Comparison of ENCODE assay signal across 16 cellular contexts in the genomic region with DNA sequence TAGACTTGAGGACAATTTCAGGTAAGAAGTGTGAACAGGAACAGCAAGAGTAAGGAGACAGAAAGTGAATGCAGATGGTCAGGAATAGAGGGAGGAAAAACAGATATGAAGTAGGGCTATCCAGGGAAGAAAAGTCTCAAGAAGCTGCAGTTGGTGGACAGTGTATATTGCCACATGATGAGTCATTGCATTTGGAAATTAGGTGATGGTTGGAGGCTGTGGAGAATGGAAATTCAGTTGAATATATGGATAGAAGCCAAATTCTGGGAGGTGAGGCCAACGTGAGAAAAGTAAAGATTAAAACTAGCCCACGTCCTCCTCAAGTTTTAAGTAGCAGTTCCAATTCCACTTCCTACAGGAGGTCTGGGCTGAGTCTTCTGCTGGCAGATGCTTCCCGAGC.
A peak's percentile ranks its signal among the peaks of the same experiment; 100 is the strongest.
DNase-seq lines count a peak whose midpoint lies in the region; ATAC-seq and TF ChIP-seq lines count a peak whose summit lies in the region.
"Had no signal": no experiment of that assay in that cellular context is flagged by ENCODE, and none has a peak within 500 bp of the region (broad histone marks: within the 10 kb centered on the region; RNA-seq: fewer than 3 reads in every experiment).

No MANE protein-coding gene starts in this region.

- H3K27me3 Mint-ChIP-seq in stimulated activated naive CD8-positive, alpha-beta T cell treated with anti-CD3 and anti-CD28 coated beads, Interleukin-15, Interleukin-2, amounts not matched to agents 100 ng/mL and 50 ng/mL, for 24 hours = no peaks in the 10 kb centered on the region
- H3K27me3 Mint-ChIP-seq in central memory CD8-positive, alpha-beta T cell = no peaks in the 10 kb centered on the region
- H3K27me3 Mint-ChIP-seq: B cell; effector memory CD8-positive, alpha-beta T cell had no signal

- H3K36me3 Mint-ChIP-seq in stimulated activated naive CD8-positive, alpha-beta T cell treated with anti-CD3 and anti-CD28 coated beads, Interleukin-15, Interleukin-2, amounts not matched to agents 100 ng/mL and 50 ng/mL, for 24 hours (ENCODE audit: low read depth) = peaks cover 17% of the 10 kb centered on the region
- H3K36me3 Mint-ChIP-seq in central memory CD8-positive, alpha-beta T cell (ENCODE audit: insufficient read depth) = peaks cover 5% of the 10 kb centered on the region

- no peaks in the 10 kb centered on the region for H3K36me3 ChIP-seq in right lobe of liver
- H3K36me3 ChIP-seq: heart right ventricle, upper lobe of left lung had no signal

- CTCF ChIA-PET in RWPE1 (lab: Yijun Ruan, JAX) = no interaction called here

- POLR2A ChIA-PET in RWPE1 (lab: Yijun Ruan, JAX; ENCODE audit: low non-redundant PET) = no interaction called here

- H3K4me3 ChIP-seq in right lobe of liver = no peak overlapping the region
- H3K4me3 ChIP-seq: heart right ventricle, upper lobe of left lung had no signal

- intact Hi-C loops in right lobe of liver (cut with DNase I) = no loop called here

- H3K9me3 Mint-ChIP-seq in stimulated activated naive CD8-positive, alpha-beta T cell treated with anti-CD3 and anti-CD28 coated beads, Interleukin-15, Interleukin-2, amounts not matched to agents 100 ng/mL and 50 ng/mL, for 24 hours = no peaks in the 10 kb centered on the region
- no peaks in the 10 kb centered on the region for H3K9me3 Mint-ChIP-seq in central memory CD8-positive, alpha-beta T cell
- H3K9me3 Mint-ChIP-seq: effector memory CD8-positive, alpha-beta T cell had no signal

- no peak for ATAC-seq in stimulated activated naive CD8-positive, alpha-beta T cell treated with anti-CD3 and anti-CD28 coated beads, Interleukin-15, Interleukin-2, amounts not matched to agents 100 U/mL and 50 U/mL, for 24 hours
- no peak for ATAC-seq in central memory CD8-positive, alpha-beta T cell (replicated peaks; ENCODE audit: extremely low read depth, poor library complexity, severe bottlenecking)
- no peak for ATAC-seq in right lobe of liver
- ATAC-seq: effector memory CD8-positive, alpha-beta T cell; heart right ventricle had no signal

- H3K4me3 Mint-ChIP-seq in stimulated activated naive CD8-positive, alpha-beta T cell treated with anti-CD3 and anti-CD28 coated beads, Interleukin-15, Interleukin-2, amounts not matched to agents 100 ng/mL and 50 ng/mL, for 24 hours = no peak overlapping the region
- peak overlapping the region; percentile 1 for H3K4me3 Mint-ChIP-seq in central memory CD8-positive, alpha-beta T cell
- H3K4me3 Mint-ChIP-seq: B cell had no signal

- no peaks in the 10 kb centered on the region for H3K4me1 ChIP-seq in right lobe of liver
- H3K4me1 ChIP-seq: heart right ventricle, upper lobe of left lung had no signal

- no peak overlapping the region for H3K27ac ChIP-seq in RWPE1
- H3K27ac ChIP-seq in right lobe of liver = no peak overlapping the region
- H3K27ac ChIP-seq: upper lobe of left lung had no signal

- H3K4me1 Mint-ChIP-seq in stimulated activated naive CD8-positive, alpha-beta T cell treated with anti-CD3 and anti-CD28 coated beads, Interleukin-15, Interleukin-2, amounts not matched to agents 100 ng/mL and 50 ng/mL, for 24 hours (ENCODE audit: low read depth) = peaks cover 63% of the 10 kb centered on the region
- peaks cover 48% of the 10 kb centered on the region for H3K4me1 Mint-ChIP-seq in central memory CD8-positive, alpha-beta T cell
- H3K4me1 Mint-ChIP-seq: B cell had no signal

- no peak for DNase-seq in stimulated activated naive CD8-positive, alpha-beta T cell treated with anti-CD3 and anti-CD28 coated beads, Interleukin-15, Interleukin-2, amounts not matched to agents 100 U/mL and 50 U/mL, for 24 hours
- DNase-seq in RWPE1 (ENCODE audit: low spot score) (peak; percentile 4), right lobe of liver (no peak), RPMI8226 (no peak)
- no peak for DNase-seq in central memory CD8-positive, alpha-beta T cell (ENCODE audit: low spot score in 2 of 2)
- DNase-seq in stimulated activated CD4-positive, alpha-beta T cell treated with anti-CD3 and anti-CD28 coated beads, Interleukin-15, amount 100 ng/mL, for 24 hours = no peak
- no peak for DNase-seq in activated CD4-positive, CD25-positive, alpha-beta regulatory T cell treated with anti-CD3 and anti-CD28 coated beads, Interleukin-2, amount 50 U/mL, for 72 hours
- DNase-seq: effector memory CD8-positive, alpha-beta T cell; EL; heart right ventricle; NCI-H1417 treated with DMSO at 0.1 percent for 48 hours; SIG-M5; stimulated activated CD4-positive, alpha-beta T cell treated with anti-CD3 and anti-CD28 coated beads, Interleukin-2, amount 100 ng/mL, for 48 hours; upper lobe of left lung had no signal

- 27% methylated on average over 3 of the region's 3 CpGs for WGBS in right lobe of liver (ENCODE audit: insufficient coverage, low coverage, low lambda C conversion rate, missing lambda C conversion rate)

- H3K9me3 ChIP-seq in right lobe of liver = no peaks in the 10 kb centered on the region
- H3K9me3 ChIP-seq: upper lobe of left lung had no signal

- no peaks in the 10 kb centered on the region for H3K27me3 ChIP-seq in right lobe of liver
- H3K27me3 ChIP-seq: heart right ventricle, upper lobe of left lung had no signal

- peak overlapping the region; percentile 53 for H3K27ac Mint-ChIP-seq in stimulated activated naive CD8-positive, alpha-beta T cell treated with anti-CD3 and anti-CD28 coated beads, Interleukin-15, Interleukin-2, amounts not matched to agents 100 ng/mL and 50 ng/mL, for 24 hours
- H3K27ac Mint-ChIP-seq in central memory CD8-positive, alpha-beta T cell (ENCODE audit: low read depth) = peak overlapping the region; percentile 96
- H3K27ac Mint-ChIP-seq: B cell had no signal

- TF ChIP-seq CTCF in RWPE1 (conservative IDR thresholded peaks at IDR 0.05; ENCODE audit: low read depth) (no peak), right lobe of liver (IDR thresholded peaks at IDR 0.05) (no peak)

- TF ChIP-seq POLR2A in right lobe of liver (IDR thresholded peaks at IDR 0.05) = no peak
